ENCODE assay signal across 30 cellular contexts in the genomic region with DNA sequence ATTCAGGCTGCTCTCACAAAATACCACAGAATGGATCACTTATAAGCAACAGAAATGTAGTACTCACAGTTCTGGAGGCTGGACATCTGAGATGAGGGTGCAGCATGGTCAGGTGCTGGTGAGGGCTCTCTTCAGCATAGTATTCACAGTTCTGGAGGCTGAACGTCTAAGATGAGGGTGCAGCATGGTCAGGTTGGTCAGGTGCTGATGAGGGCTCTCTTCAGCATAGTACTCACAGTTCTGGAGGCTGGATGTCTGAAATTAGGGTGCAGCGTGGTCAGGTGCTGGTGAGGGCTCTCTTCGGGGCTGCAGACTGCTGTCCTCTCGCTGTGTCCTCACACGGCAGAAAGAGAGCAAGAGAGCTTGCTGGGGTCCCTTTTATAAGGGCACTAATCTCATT. TPM values are rescaled to one million over a fixed set of nuclear protein-coding genes. Genes with fewer than 3 reads are reported as not detected.
DNase-seq lines count a peak whose midpoint lies in the region; ATAC-seq and TF ChIP-seq lines count a peak whose summit lies in the region.
"Had no signal": no experiment of that assay in that cellular context is flagged by ENCODE, and none has a peak within 500 bp of the region (broad histone marks: within the 10 kb centered on the region; RNA-seq: fewer than 3 reads in every experiment).

No MANE protein-coding gene starts in this region.

- WGBS in esophagus muscularis mucosa, result 80% methylated on average over 5 of the region's 5 CpGs
- no CpG with 5 or more reads among the region's 5 CpGs for WGBS in neuronal stem cell (ENCODE audit: extremely low coverage in 2 of 2, insufficient read length in 2 of 2, insufficient replicate concordance in 1 of 2), 2 donors
- 62% methylated on average over 4 of the region's 5 CpGs for WGBS in SK-N-SH (ENCODE audit: low lambda C conversion rate)

- no peaks in the 10 kb centered on the region for H3F3A ChIP-seq in SK-N-SH (replicated peaks; ENCODE audit: insufficient read depth)

- H3K36me3 ChIP-seq in esophagus muscularis mucosa (no peaks in the 10 kb centered on the region), neuronal stem cell (replicated peaks in 1 of 2; ENCODE audit: control insufficient read depth in 2 of 2, insufficient read depth in 2 of 2, low read length in 2 of 2) (no peaks in the 10 kb centered on the region), SK-N-SH (replicated peaks in 1 of 2; ENCODE audit: control insufficient read depth in 1 of 2, insufficient read depth in 2 of 2, low read length in 1 of 2) (no peaks in the 10 kb centered on the region)
- H3K36me3 ChIP-seq: BE2C, BLaER1 had no signal

- no peak overlapping the region for H4K8ac ChIP-seq in neuronal stem cell (ENCODE audit: low read depth, low read length)

- H3K79me1 ChIP-seq in neuronal stem cell (ENCODE audit: low read depth, low read length), result no peaks in the 10 kb centered on the region

- H2BK5ac ChIP-seq in neuronal stem cell (ENCODE audit: low read length), result no peak overlapping the region

- no peak overlapping the region for H3K18ac ChIP-seq in neuronal stem cell (ENCODE audit: low read length)

- no peaks in the 10 kb centered on the region for H4K20me1 ChIP-seq in SK-N-SH (ENCODE audit: insufficient read depth)
- H4K20me1 ChIP-seq: BLaER1 had no signal

- H3K9me3 ChIP-seq in esophagus muscularis mucosa, result peaks cover 0 to 8% (median 3%) of the 10 kb centered on the region in 4 donors
- no peaks in the 10 kb centered on the region for H3K9me3 ChIP-seq in neuronal stem cell (replicated peaks in 1 of 2; ENCODE audit: control insufficient read depth in 2 of 2, insufficient read depth in 1 of 2, low read depth in 1 of 2, low read length in 2 of 2)
- H3K9me3 ChIP-seq in SK-N-SH, result no peaks in the 10 kb centered on the region
- H3K9me3 ChIP-seq: BE2C, BLaER1 had no signal

- H2AK5ac ChIP-seq in neuronal stem cell (ENCODE audit: low read depth, low read length), result peak overlapping the region; percentile 63

- H3K79me2 ChIP-seq in SK-N-SH (ENCODE audit: insufficient read depth), result no peaks in the 10 kb centered on the region

- no peak overlapping the region for H3K14ac ChIP-seq in neuronal stem cell (ENCODE audit: low read length)

- H3K4me1 ChIP-seq in esophagus muscularis mucosa (peaks cover 0 to 9% (median 7%) of the 10 kb centered on the region in 4 donors), neuronal stem cell (ENCODE audit: control insufficient read depth in 2 of 2, insufficient read depth in 1 of 2, low read depth in 1 of 2, low read length in 2 of 2) (no peaks in the 10 kb centered on the region), SK-N-SH (ENCODE audit: control insufficient read depth in 1 of 2, insufficient read depth in 2 of 2, low read depth in 1 of 2, low read length in 1 of 2) (no peaks in the 10 kb centered on the region; a peak in 1 of 4 replicates)
- H3K4me1 ChIP-seq: BE2C, BLaER1 had no signal

- H4K91ac ChIP-seq in neuronal stem cell (ENCODE audit: low read depth, low read length, poor library complexity), result peak overlapping the region; percentile 53

- H3K9me2 ChIP-seq in SK-N-SH, result no peaks in the 10 kb centered on the region

- H3K4ac ChIP-seq in neuronal stem cell (ENCODE audit: low read length), result no peak overlapping the region

- TF ChIP-seq RAD21 in SK-N-SH (IDR thresholded peaks at IDR 0.05; ENCODE audit: low read length), result no peak

- no peak overlapping the region for H2BK15ac ChIP-seq in neuronal stem cell (ENCODE audit: low read length)

- H3K4me3 ChIP-seq in esophagus muscularis mucosa, result no peak overlapping the region
- H3K4me3 ChIP-seq in neuronal stem cell (ENCODE audit: low read length in 2 of 2), result no peak overlapping the region
- no peak overlapping the region for H3K4me3 ChIP-seq in SK-N-SH (ENCODE audit: low read depth in 2 of 2, low read length in 1 of 2)
- H3K4me3 ChIP-seq: BLaER1, GM12878 had no signal

- no peak overlapping the region for H2BK120ac ChIP-seq in neuronal stem cell (ENCODE audit: low read depth, low read length)

- H2AFZ ChIP-seq in neuronal stem cell (ENCODE audit: low read length) (no peak overlapping the region), SK-N-SH (ENCODE audit: low read depth) (no peak overlapping the region)

- intact Hi-C loops in esophagus muscularis mucosa (cut with DNase I) (no loop called here), posterior vena cava (cut with DNase I) (no loop called here)

- POLR2A ChIA-PET in SK-N-SH (lab: Yijun Ruan, JAX), result no interaction called here

- H3K9ac ChIP-seq in neuronal stem cell (ENCODE audit: low read depth, low read length, poor library complexity) (no peak overlapping the region), SK-N-SH (no peak overlapping the region)
- H3K9ac ChIP-seq: BLaER1 had no signal

- H3K27ac ChIP-seq in esophagus muscularis mucosa (replicated peaks in 1 of 4) (no peak overlapping the region), neuronal stem cell (replicated peaks; ENCODE audit: low read length) (no peak overlapping the region), SK-N-SH (ENCODE audit: low read depth in 2 of 2, low read length in 1 of 2) (no peak overlapping the region)
- H3K27ac ChIP-seq: 22Rv1, BLaER1 had no signal

- TF ChIP-seq CTCF in esophagus muscularis mucosa (IDR thresholded peaks at IDR 0.05) (no peak), SK-N-SH (IDR thresholded peaks at IDR 0.05) (no peak)

- H2BK12ac ChIP-seq in neuronal stem cell (ENCODE audit: low read length), result peak overlapping the region; percentile 41

- DNase-seq in activated effector memory CD4-positive, alpha-beta T cell treated with anti-CD3 and anti-CD28 coated beads, Interleukin-2, amount 50 U/mL, for 16 hours, result peak; percentile 17
- DNase-seq in activated effector memory CD4-positive, alpha-beta T cell treated with Interleukin-2 at 50 U/mL for 16 hours, result no peak
- peak; percentile 77 for DNase-seq in esophagus muscularis mucosa (ENCODE audit: extremely low spot score)
- no peak for DNase-seq in neuronal stem cell (ENCODE audit: low spot score)
- DNase-seq in posterior vena cava (ENCODE audit: low spot score), result peak; percentile 26
- DNase-seq in SK-N-SH, result no peak
- no peak for DNase-seq in NCI-H1105 (lab: John Stamatoyannopoulos, UW)
- DNase-seq: ACHN; BE2C; C1 segment of cervical spinal cord; CD4-positive, alpha-beta memory T cell; CD4-positive, CD25-positive, alpha-beta regulatory T cell; CD8-positive, alpha-beta memory T cell; COR-L47; DMS 273 treated with DMSO at 0.1 percent for 48 hours; DMS153; DMS53; DMS79; DND-41; EL; GDM1 had no signal

- no peak overlapping the region for H3K23ac ChIP-seq in neuronal stem cell (ENCODE audit: low read depth, low read length, poor library complexity)

- no peak for TF ChIP-seq POLR2A in esophagus muscularis mucosa (IDR thresholded peaks at IDR 0.05; ENCODE audit: low read depth)

- CTCF ChIA-PET in SK-N-SH (lab: Yijun Ruan, JAX), result interaction anchor here (0.8 to 1.3 kb wide), 2 partner anchors 260 to 425 kb away, joined by 3 read pairs; no protein-coding TSS in a partner anchor

- TF ChIP-seq EP300 in esophagus muscularis mucosa (IDR thresholded peaks at IDR 0.05) (no peak), SK-N-SH (IDR thresholded peaks at IDR 0.05; ENCODE audit: borderline replicate concordance in 1 of 2, low read depth in 1 of 2, low read length in 1 of 2) (no peak)

- ATAC-seq in esophagus mucosa, result no peak
- ATAC-seq: GM12878 had no signal

- H3K4me2 ChIP-seq in neuronal stem cell (ENCODE audit: insufficient read depth, low read length, poor library complexity, severe bottlenecking) (no peak overlapping the region), SK-N-SH (no peak overlapping the region)
- H3K4me2 ChIP-seq: BLaER1 had no signal

- H3K27me3 ChIP-seq in esophagus muscularis mucosa (peaks cover 0 to 32% (median 0%) of the 10 kb centered on the region in 4 donors), neuronal stem cell (ENCODE audit: control insufficient read depth in 3 of 3, insufficient read depth in 3 of 3, low read depth in 1 of 3, low read length in 3 of 3) (no peaks in the 10 kb centered on the region), SK-N-SH (ENCODE audit: insufficient read depth) (no peaks in the 10 kb centered on the region)
- H3K27me3 ChIP-seq: BE2C, BLaER1 had no signal

TF ChIP-seq in SK-N-SH, 30 proteins besides CTCF, POLR2A, EP300 and RAD21 (continues in another document):
- TF ChIP-seq JUND (IDR thresholded peaks at IDR 0.05) (no peak), EZH2phosphoT487 (IDR thresholded peaks at IDR 0.05; ENCODE audit: borderline replicate concordance, low read depth) (no peak), CHD2 (IDR thresholded peaks at IDR 0.05; ENCODE audit: low read length, partially characterized antibody) (no peak), NRF1 (IDR thresholded peaks at IDR 0.05; ENCODE audit: low read depth, low read length) (no peak), IRF3 (IDR thresholded peaks at IDR 0.05; ENCODE audit: low read depth, low read length) (no peak)

RNA-seq across cellular contexts. Expression of gene PDZK1IP1, which starts 17.1 kb away (rescaled TPM):
- 1 to 10 TPM in 1 of 4 donors, not detected in 3; 1.8 TPM for total RNA-seq in esophagus muscularis mucosa
- polyA plus RNA-seq in neuronal stem cell (2013, experiment 1 of 2), result not detected
- not detected for polyA plus RNA-seq in neuronal stem cell (2013, experiment 2 of 2)
- 1 to 10 TPM in 1 of 2 donors, under 1 TPM in 1; 0.76 to 1.0 TPM for total RNA-seq in posterior vena cava
- 273 TPM for total RNA-seq in esophagus mucosa
- not detected in 2 replicates for polyA plus RNA-seq in SK-N-SH (2012; rRNA removed)
- polyA plus RNA-seq in SK-N-SH (2012; cell fraction: cytosol; rRNA removed), result not detected in 2 replicates
- not detected in 2 replicates for polyA plus RNA-seq in SK-N-SH (2012; cell fraction: nucleus; rRNA removed)
- total RNA-seq: A673; CD4-positive, alpha-beta memory T cell; CD8-positive, alpha-beta memory T cell; Daoy; G401; GM12878 had no signal
- polyA plus RNA-seq: AG04450; CD4-positive, alpha-beta memory T cell; CD4-positive, CD25-positive, alpha-beta regulatory T cell; CD8-positive, alpha-beta memory T cell; GM12878 had no signal

RNA-seq across cellular contexts. Expression of gene CYP4A22, which starts 35.5 kb away (rescaled TPM):
- total RNA-seq in esophagus muscularis mucosa (under 1 TPM in 2 of 4 donors, not detected in 2; 0.19 to 0.46 TPM), posterior vena cava (under 1 TPM; 0.10 to 0.32 TPM), esophagus mucosa (not detected)
- polyA plus RNA-seq in neuronal stem cell (2013, experiment 1 of 2), result not detected
- not detected for polyA plus RNA-seq in neuronal stem cell (2013, experiment 2 of 2)
- polyA plus RNA-seq in SK-N-SH (2012; rRNA removed), result not detected in 2 replicates
- not detected in 2 replicates for polyA plus RNA-seq in SK-N-SH (2012; cell fraction: cytosol; rRNA removed)
- not detected in 2 replicates for polyA plus RNA-seq in SK-N-SH (2012; cell fraction: nucleus; rRNA removed)
- total RNA-seq: A673; CD4-positive, alpha-beta memory T cell; CD4-positive, CD25-positive, alpha-beta regulatory T cell; CD8-positive, alpha-beta memory T cell; Daoy; G401; GM12878 had no signal
- polyA plus RNA-seq: AG04450; CD14-positive monocyte; CD4-positive, alpha-beta memory T cell; CD4-positive, CD25-positive, alpha-beta regulatory T cell; CD8-positive, alpha-beta memory T cell; GM12878 had no signal

RNA-seq across cellular contexts. Expression of gene TAL1, which starts 59.2 kb away (rescaled TPM):
- 1 to 10 TPM; 2.5 to 4.8 (median 4.1) TPM for total RNA-seq in esophagus muscularis mucosa
- 0.03 TPM for polyA plus RNA-seq in neuronal stem cell (2013, experiment 1 of 2)
- polyA plus RNA-seq in neuronal stem cell (2013, experiment 2 of 2), result 0.01 TPM
- total RNA-seq in posterior vena cava, result 1 to 10 TPM; 5.3 to 8.7 TPM
- total RNA-seq in esophagus mucosa, result 0.64 TPM
- not detected in 2 replicates for polyA plus RNA-seq in SK-N-SH (2012; rRNA removed)
- not detected in 2 replicates for polyA plus RNA-seq in SK-N-SH (2012; cell fraction: cytosol; rRNA removed)
- polyA plus RNA-seq in SK-N-SH (2012; cell fraction: nucleus; rRNA removed), result not detected in 2 replicates
- total RNA-seq: CD4-positive, alpha-beta memory T cell; CD8-positive, alpha-beta memory T cell; G401 had no signal
- polyA plus RNA-seq: AG04450; CD4-positive, alpha-beta memory T cell; CD4-positive, CD25-positive, alpha-beta regulatory T cell; CD8-positive, alpha-beta memory T cell; GM12878 had no signal

Comparison
In these comparisons a context has a peak if more than half of its experiments do, and no peak if none do; other contexts are left out.
1. DNase-seq: peak in activated effector memory CD4-positive, alpha-beta T cell treated with anti-CD3 and anti-CD28 coated beads, Interleukin-2, amount 50 U/mL, for 16 hours (single experiment), esophagus muscularis mucosa (single experiment) and posterior vena cava (single experiment); none in activated effector memory CD4-positive, alpha-beta T cell treated with Interleukin-2 at 50 U/mL for 16 hours (single experiment), neuronal stem cell (single experiment), SK-N-SH (single experiment) and NCI-H1105 (single experiment).
2. RNA of gene PDZK1IP1, which starts 17.1 kb away (total RNA-seq): 273 TPM in esophagus mucosa (single experiment); 0.76 to 1.0 TPM in posterior vena cava and 1.8 TPM in esophagus muscularis mucosa; every median in the first group is over 10 times any median in the second.